In the genomic region with DNA sequence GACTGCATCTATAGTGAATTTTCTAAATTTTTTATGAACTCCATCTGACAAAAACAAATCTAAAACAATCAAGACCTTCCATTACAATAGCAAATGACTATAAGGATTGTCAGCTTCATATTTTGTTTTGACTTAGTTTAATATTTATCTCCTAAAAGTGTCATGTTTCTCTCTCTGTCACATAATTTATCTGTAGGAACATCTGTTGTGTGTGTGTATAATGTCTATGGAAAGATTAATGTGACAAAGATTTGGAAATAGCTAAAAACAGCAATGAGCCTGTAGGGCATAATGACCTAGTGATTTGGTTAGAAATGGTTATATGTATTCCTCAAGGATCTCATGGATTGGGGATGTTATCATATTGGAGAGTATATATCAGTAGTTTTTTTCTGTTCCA, we compare ENCODE assay signal across 21 cellular contexts.
DNase-seq lines count a peak whose midpoint lies in the region; ATAC-seq, FAIRE-seq and TF ChIP-seq lines count a peak whose summit lies in the region.
"Had no signal": no experiment of that assay in that cellular context is flagged by ENCODE, and none has a peak within 500 bp of the region (broad histone marks: within the 10 kb centered on the region; RNA-seq: fewer than 3 reads in every experiment).

No MANE protein-coding gene starts in this region.

- intact Hi-C loops in pancreas (cut with DNase I): no loop called here

- DNase-seq in A549 (ENCODE audit: low read depth in 1 of 2, low spot score in 1 of 2): no peak
- DNase-seq in NCI-H1694 (lab: John Stamatoyannopoulos, UW): peak; percentile 53
- no peak for DNase-seq in SK-N-MC (ENCODE audit: low read depth, low spot score)
- no peak for DNase-seq in pancreas
- DNase-seq in activated CD8-positive, alpha-beta memory T cell treated with anti-CD3 and anti-CD28 coated beads, Interleukin-2, amount 50 U/mL, for 4 hours: no peak
- DNase-seq in nephron progenitor cell: no peak
- DNase-seq in T-helper 9 cell: no peak
- DNase-seq: CD4-positive, CD25-positive, alpha-beta regulatory T cell; COR-L47; DMS79; H9; KG1; MV-4-11; NCI-H1105 treated with DMSO at 0.1 percent for 48 hours; NCI-H187; NCI-H2227 treated with DMSO at 0.1 percent for 48 hours; NCI-H82; T-helper 1 cell had no signal

- H3K4me3 ChIP-seq in A549 (no peak overlapping the region), SK-N-MC (peak overlapping the region; percentile 63), pancreas (no peak overlapping the region)
- H3K4me3 ChIP-seq: GM12878, SJCRH30 had no signal

- TF ChIP-seq RAD21 in A549 (conservative IDR thresholded peaks at IDR 0.05 in 1 of 2, IDR thresholded peaks at IDR 0.05 in 1 of 2): no peak

- H3K4me1 Mint-ChIP-seq in nephron progenitor cell: no peaks in the 10 kb centered on the region
- H3K4me1 Mint-ChIP-seq: CD4-positive, CD25-positive, alpha-beta regulatory T cell had no signal

- H3K27ac ChIP-seq in A549: no peak overlapping the region
- H3K27ac ChIP-seq in SK-N-MC: peak overlapping the region; percentile 55; the same call in 1 of the 2 replicates
- no peak overlapping the region for H3K27ac ChIP-seq in pancreas
- H3K27ac ChIP-seq: SJCRH30 had no signal

- TF ChIP-seq POLR2A in A549 (IDR thresholded peaks at IDR 0.05; ENCODE audit: low read length): no peak

- TF ChIP-seq EP300 in A549 (IDR thresholded peaks at IDR 0.05): no peak

- ATAC-seq in A549 (no peak), pancreas (peak in 1 of 4 donors; percentile 47)
- ATAC-seq: GM12878 had no signal

- no peak overlapping the region for H3K27ac Mint-ChIP-seq in nephron progenitor cell
- H3K27ac Mint-ChIP-seq: CD4-positive, CD25-positive, alpha-beta regulatory T cell; H9 had no signal

- no peaks in the 10 kb centered on the region for H3K27me3 Mint-ChIP-seq in nephron progenitor cell (ENCODE audit: low read depth, poor library complexity)
- H3K27me3 Mint-ChIP-seq: CD4-positive, CD25-positive, alpha-beta regulatory T cell had no signal

- H3K4me3 Mint-ChIP-seq in nephron progenitor cell: no peak overlapping the region
- H3K4me3 Mint-ChIP-seq: CD4-positive, CD25-positive, alpha-beta regulatory T cell; H9 had no signal

- H3K9me3 ChIP-seq in A549 (no peaks in the 10 kb centered on the region), SK-N-MC (ENCODE audit: low read depth, low read length) (no peaks in the 10 kb centered on the region), pancreas (no peaks in the 10 kb centered on the region)
- H3K9me3 ChIP-seq: SJCRH30 had no signal

- POLR2A ChIA-PET in A549 (lab: Yijun Ruan, JAX): no interaction called here

- TF ChIP-seq CTCF in A549 (IDR thresholded peaks at IDR 0.05): no peak
- TF ChIP-seq CTCF in pancreas (IDR thresholded peaks at IDR 0.05): no peak
- no peak for TF ChIP-seq CTCF in nephron progenitor cell (IDR thresholded peaks at IDR 0.05)

- H3K4me1 ChIP-seq in A549: peaks cover 22% of the 10 kb centered on the region
- H3K4me1 ChIP-seq in pancreas: peaks cover 0 to 3% (median 0%) of the 10 kb centered on the region in 3 donors

- no peak overlapping the region for H3K4me2 ChIP-seq in A549

- no peaks in the 10 kb centered on the region for H3K9me3 Mint-ChIP-seq in nephron progenitor cell
- H3K9me3 Mint-ChIP-seq: H9 had no signal

- CTCF ChIA-PET in A549 (lab: Yijun Ruan, JAX): no interaction called here

- H3K36me3 ChIP-seq in SK-N-MC (ENCODE audit: insufficient read depth, low read length) (no peaks in the 10 kb centered on the region), pancreas (no peaks in the 10 kb centered on the region)
- H3K36me3 ChIP-seq: SJCRH30 had no signal

- no peaks in the 10 kb centered on the region for H3K27me3 ChIP-seq in pancreas
- H3K27me3 ChIP-seq: SJCRH30 had no signal

- no peak overlapping the region for H3K9ac ChIP-seq in SK-N-MC (ENCODE audit: insufficient read length)

- no peaks in the 10 kb centered on the region for H3K36me3 Mint-ChIP-seq in nephron progenitor cell (ENCODE audit: low read depth)
- H3K36me3 Mint-ChIP-seq: CD4-positive, CD25-positive, alpha-beta regulatory T cell had no signal

- FAIRE-seq in A549 (lab: Jason Lieb, UNC) (peak; percentile 18), pancreas (lab: Jason Lieb, UNC) (peak; percentile 9)
- FAIRE-seq: GM12878, HTR-8/SVneo had no signal

TF ChIP-seq in A549, 52 proteins besides CTCF, POLR2A, EP300 and RAD21:
- TF ChIP-seq EHMT2 (IDR thresholded peaks at IDR 0.05; ENCODE audit: low read depth) (no peak), HOXA7 (CRISPR knock-in tag; IDR thresholded peaks at IDR 0.05) (no peak), HES2 (IDR thresholded peaks at IDR 0.05) (no peak), JUN (IDR thresholded peaks at IDR 0.05) (no peak), CHD2 (IDR thresholded peaks at IDR 0.05; ENCODE audit: low read length, partially characterized antibody) (no peak), RFX5 (IDR thresholded peaks at IDR 0.05) (no peak), POLR2AphosphoS2 (conservative IDR thresholded peaks at IDR 0.05; ENCODE audit: low read length) (no peak), ELK1 (IDR thresholded peaks at IDR 0.05; ENCODE audit: low read depth, low read length) (no peak), EHF (CRISPR knock-in tag; IDR thresholded peaks at IDR 0.05) (no peak)
- TF ChIP-seq, protein P1, sequence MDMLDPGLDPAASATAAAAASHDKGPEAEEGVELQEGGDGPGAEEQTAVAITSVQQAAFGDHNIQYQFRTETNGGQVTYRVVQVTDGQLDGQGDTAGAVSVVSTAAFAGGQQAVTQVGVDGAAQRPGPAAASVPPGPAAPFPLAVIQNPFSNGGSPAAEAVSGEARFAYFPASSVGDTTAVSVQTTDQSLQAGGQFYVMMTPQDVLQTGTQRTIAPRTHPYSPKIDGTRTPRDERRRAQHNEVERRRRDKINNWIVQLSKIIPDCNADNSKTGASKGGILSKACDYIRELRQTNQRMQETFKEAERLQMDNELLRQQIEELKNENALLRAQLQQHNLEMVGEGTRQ (IDR thresholded peaks at IDR 0.05): no peak
- TF ChIP-seq, protein P2, sequence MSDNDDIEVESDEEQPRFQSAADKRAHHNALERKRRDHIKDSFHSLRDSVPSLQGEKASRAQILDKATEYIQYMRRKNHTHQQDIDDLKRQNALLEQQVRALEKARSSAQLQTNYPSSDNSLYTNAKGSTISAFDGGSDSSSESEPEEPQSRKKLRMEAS (IDR thresholded peaks at IDR 0.05): no peak
TF ChIP-seq in A549: peak in this region for 0.
